2 cellular contexts compared by ENCODE assay signal in genomic region chr12:80698847-80699542, GRCh38.
TF ChIP-seq lines count a peak whose summit lies in the region.

No MANE protein-coding gene starts in this region.

TF ChIP-seq in HepG2, 621 proteins besides CTCF, POLR2A, EP300 and RAD21:
- TF ChIP-seq ZKSCAN5 (CRISPR knock-in tag; IDR thresholded peaks at IDR 0.05) (peak; percentile 40; the same call in 1 of the 2 replicates), MAX (IDR thresholded peaks at IDR 0.05) (no peak)

TF ChIP-seq in neural cell, 6 proteins besides CTCF, POLR2A, EP300 and RAD21:
- no peak for TF ChIP-seq SMC3 (conservative IDR thresholded peaks at IDR 0.05; ENCODE audit: poor library complexity)
- no peak for TF ChIP-seq POLR2AphosphoS5 (IDR thresholded peaks at IDR 0.05)
- TF ChIP-seq TAF1 (IDR thresholded peaks at IDR 0.05; ENCODE audit: low read depth) = no peak
- no peak for TF ChIP-seq MXI1 (conservative IDR thresholded peaks at IDR 0.05; ENCODE audit: poor library complexity, severe bottlenecking)
- TF ChIP-seq EZH2 (IDR thresholded peaks at IDR 0.05; ENCODE audit: borderline replicate concordance, insufficient read depth, low read length, poor library complexity, severe bottlenecking) = no peak
- TF ChIP-seq REST (IDR thresholded peaks at IDR 0.05; ENCODE audit: borderline replicate concordance) = no peak
